28 cellular contexts compared by ENCODE assay signal in the genomic region with DNA sequence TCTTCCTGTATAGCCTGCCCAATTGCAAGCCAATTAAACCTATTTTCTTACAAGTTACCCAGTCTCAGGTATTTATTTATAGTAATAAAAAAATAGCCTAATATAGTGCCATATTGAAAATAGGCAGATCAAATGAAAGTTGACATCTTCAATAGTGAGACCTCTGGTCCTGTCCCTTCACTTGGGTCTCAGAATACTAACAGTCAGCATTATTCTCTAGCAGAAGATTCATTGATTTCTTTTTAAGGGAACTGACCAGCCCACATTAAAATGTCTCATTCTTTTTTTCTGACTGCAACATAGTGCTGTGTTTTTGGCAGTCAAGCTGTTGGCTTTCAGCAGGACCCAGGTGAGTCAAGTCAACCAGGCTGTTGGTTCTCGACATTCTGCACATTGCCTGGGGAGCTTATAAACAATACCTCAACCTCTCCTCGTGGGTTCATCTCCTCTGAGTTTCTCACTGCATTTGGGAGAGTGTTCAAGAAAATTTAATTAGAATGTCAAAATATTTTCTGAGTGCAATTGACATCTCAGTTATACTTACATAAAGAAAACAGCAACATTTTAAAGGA.
"Had no signal": no experiment of that assay in that cellular context is flagged by ENCODE, and none has a peak within 500 bp of the region (broad histone marks: within the 10 kb centered on the region; RNA-seq: fewer than 3 reads in every experiment).

No MANE protein-coding gene starts in this region.

- H3K4me1 Mint-ChIP-seq: naive thymus-derived CD8-positive, alpha-beta T cell; nephron progenitor cell; stimulated activated effector memory CD8-positive, alpha-beta T cell treated with anti-CD3 and anti-CD28 coated beads, Interleukin-12 subunit alpha, Interleukin-12 subunit beta, amount 100 ng/mL, for 72 hours; stimulated activated naive B cell treated with anti-CD40 and anti-IgM and Interleukin-4, amounts not matched to agents 10 μg/mL and 1 μg/mL and 100 μg/mL, for 72 hours had no signal

- H3K27ac Mint-ChIP-seq: naive thymus-derived CD8-positive, alpha-beta T cell; natural killer cell treated with Interleukin-12 subunit alpha and Interleukin-12 subunit beta and Interleukin-15 and Interleukin-18, amount 100 ng/mL, for 72 hours; nephron progenitor cell; stimulated activated effector memory CD8-positive, alpha-beta T cell treated with anti-CD3 and anti-CD28 coated beads, Interleukin-12 subunit alpha, Interleukin-12 subunit beta, amount 100 ng/mL, for 72 hours; stimulated activated naive B cell treated with anti-CD40 and anti-IgM and Interleukin-4, amounts not matched to agents 10 μg/mL and 1 μg/mL and 100 μg/mL, for 72 hours; stimulated activated naive CD8-positive, alpha-beta T cell treated with anti-CD3 and anti-CD28 coated beads, Interleukin-15, Interleukin-2, amounts not matched to agents 100 ng/mL and 50 ng/mL, for 24 hours had no signal

- H3K27me3 Mint-ChIP-seq: stimulated activated naive B cell treated with anti-CD40 and anti-IgM and Interleukin-4, amounts not matched to agents 10 μg/mL and 1 μg/mL and 100 μg/mL, for 72 hours had no signal

- H3K36me3 Mint-ChIP-seq: naive thymus-derived CD8-positive, alpha-beta T cell; stimulated activated effector memory CD8-positive, alpha-beta T cell treated with anti-CD3 and anti-CD28 coated beads, Interleukin-12 subunit alpha, Interleukin-12 subunit beta, amount 100 ng/mL, for 72 hours; stimulated activated naive B cell treated with anti-CD40 and anti-IgM and Interleukin-4, amounts not matched to agents 10 μg/mL and 1 μg/mL and 100 μg/mL, for 72 hours had no signal

- H3K27me3 ChIP-seq: neutrophil, pancreas, sigmoid colon, stomach, thyroid gland, tibial nerve, upper lobe of left lung, vagina had no signal

- DNase-seq: naive thymus-derived CD8-positive, alpha-beta T cell; nephron progenitor cell; nucleus accumbens; pancreas; retina; right cardiac atrium; sigmoid colon; stimulated activated CD4-positive, alpha-beta T cell treated with anti-CD3 and anti-CD28 coated beads, Interleukin-15, amount 100 ng/mL, for 24 hours; stimulated activated CD4-positive, alpha-beta T cell treated with anti-CD3 and anti-CD28 coated beads, Interleukin-2, amount 100 ng/mL, for 24 hours; stimulated activated CD4-positive, alpha-beta T cell treated with anti-CD3 and anti-CD28 coated beads, Interleukin-2, amount 100 ng/mL, for 48 hours; stimulated activated CD4-positive, alpha-beta T cell treated with anti-CD3 and anti-CD28 coated beads, Interleukin-4, amount 100 ng/mL, for 24 hours; stimulated activated naive B cell treated with anti-CD40 and anti-IgM and Interleukin-4, amounts not matched to agents 10 μg/mL and 1 μg/mL and 100 μg/mL, for 72 hours; stimulated activated naive CD4-positive, alpha-beta T cell treated with Interleukin-2 at 50 U/mL for 16 hours; stomach; thyroid gland; trophoblast cell; upper lobe of left lung had no signal

- H3K36me3 ChIP-seq: neutrophil, pancreas, prostate gland, sigmoid colon, stomach, thoracic aorta, thyroid gland, tibial nerve, upper lobe of left lung, vagina had no signal

- H3K4me1 ChIP-seq: pancreas, prostate gland, sigmoid colon, stomach, thyroid gland, tibial nerve, upper lobe of left lung, vagina had no signal

- H3K9me3 ChIP-seq: neutrophil, pancreas, prostate gland, stomach, thoracic aorta, thyroid gland, tibial nerve, upper lobe of left lung, vagina had no signal

- H3K9me3 Mint-ChIP-seq: natural killer cell treated with Interleukin-12 subunit alpha and Interleukin-12 subunit beta and Interleukin-15 and Interleukin-18, amount 100 ng/mL, for 72 hours; nephron progenitor cell; neural crest cell had no signal

- H3K4me3 ChIP-seq: pancreas, prostate gland, sigmoid colon, stomach, thoracic aorta, thyroid gland, tibial nerve, upper lobe of left lung, vagina had no signal

- H3K4me3 Mint-ChIP-seq: naive thymus-derived CD8-positive, alpha-beta T cell; natural killer cell treated with Interleukin-12 subunit alpha and Interleukin-12 subunit beta and Interleukin-15 and Interleukin-18, amount 100 ng/mL, for 72 hours; nephron progenitor cell; neural crest cell; stimulated activated effector memory CD8-positive, alpha-beta T cell treated with anti-CD3 and anti-CD28 coated beads, Interleukin-12 subunit alpha, Interleukin-12 subunit beta, amount 100 ng/mL, for 72 hours; stimulated activated naive B cell treated with anti-CD40 and anti-IgM and Interleukin-4, amounts not matched to agents 10 μg/mL and 1 μg/mL and 100 μg/mL, for 72 hours; stimulated activated naive CD8-positive, alpha-beta T cell treated with anti-CD3 and anti-CD28 coated beads, Interleukin-15, Interleukin-2, amounts not matched to agents 100 ng/mL and 50 ng/mL, for 24 hours had no signal

- FAIRE-seq: pancreas, small intestine, urothelium cell line had no signal

- H3K27ac ChIP-seq: neutrophil, pancreas, prostate gland, sigmoid colon, stomach, thoracic aorta, thyroid gland, tibial nerve, upper lobe of left lung, vagina had no signal

- ATAC-seq: naive thymus-derived CD8-positive, alpha-beta T cell; natural killer cell treated with Interleukin-12 subunit alpha and Interleukin-12 subunit beta and Interleukin-15 and Interleukin-18, amount 100 ng/mL, for 72 hours; pancreas; right cardiac atrium; stimulated activated effector memory CD8-positive, alpha-beta T cell treated with anti-CD3 and anti-CD28 coated beads, Interleukin-12 subunit alpha, Interleukin-12 subunit beta, amount 100 ng/mL, for 72 hours; stimulated activated naive B cell treated with anti-CD40 and anti-IgM and Interleukin-4, amounts not matched to agents 10 μg/mL and 1 μg/mL and 100 μg/mL, for 72 hours had no signal
